Comparison of ENCODE assay signal across 29 cellular contexts in the genomic region with DNA sequence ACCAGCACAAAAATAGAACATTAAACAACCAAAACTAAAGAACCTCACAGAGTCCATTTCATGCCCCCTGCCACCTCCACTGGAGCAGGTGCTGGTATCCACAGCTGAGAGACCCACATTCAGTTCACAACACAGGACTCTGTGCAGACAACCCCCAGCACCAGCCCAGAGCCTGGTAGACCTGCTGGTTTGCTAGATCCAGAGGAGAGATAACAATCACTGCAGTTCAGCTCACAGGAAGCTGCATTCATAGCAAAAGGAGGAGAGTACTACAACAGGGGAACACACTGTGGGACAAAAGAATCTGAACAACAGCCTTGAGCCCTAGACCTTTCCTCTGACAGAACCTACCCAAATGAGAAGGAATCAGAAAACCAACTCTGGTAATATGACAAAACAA.
"Had no signal": no experiment of that assay in that cellular context is flagged by ENCODE, and none has a peak within 500 bp of the region (broad histone marks: within the 10 kb centered on the region; RNA-seq: fewer than 3 reads in every experiment).

No MANE protein-coding gene starts in this region.

- H3K9ac ChIP-seq: parathyroid adenoma had no signal

- H3K27me3 ChIP-seq: gastrocnemius medialis, uterus had no signal

- H3K4me3 ChIP-seq: gastrocnemius medialis, psoas muscle, sigmoid colon, uterus had no signal

- H3K27ac ChIP-seq: gastrocnemius medialis, parathyroid adenoma, psoas muscle, sigmoid colon, uterus, VCaP had no signal

- FAIRE-seq: colon, endometrium, kidney, small intestine had no signal

- H3K4me1 ChIP-seq: gastrocnemius medialis, parathyroid adenoma, psoas muscle, sigmoid colon, uterus had no signal

- H3K36me3 ChIP-seq: gastrocnemius medialis, sigmoid colon, uterus had no signal

- H2AFZ ChIP-seq: parathyroid adenoma had no signal

- ATAC-seq: activated CD4-positive, CD25-positive, alpha-beta regulatory T cell treated with anti-CD3 and anti-CD28 coated beads, Interleukin-2, amount 50 U/mL, for 24 hours; gastrocnemius medialis; left colon; naive thymus-derived CD8-positive, alpha-beta T cell; psoas muscle; stimulated activated effector memory CD8-positive, alpha-beta T cell treated with anti-CD3 and anti-CD28 coated beads, Interleukin-12 subunit alpha, Interleukin-12 subunit beta, amount 100 ng/mL, for 72 hours; stimulated activated naive CD8-positive, alpha-beta T cell treated with anti-CD3 and anti-CD28 coated beads, Interleukin-15, amount 100 ng/mL, for 72 hours; T-helper 17 cell had no signal

- H3K9me3 ChIP-seq: gastrocnemius medialis, psoas muscle, sigmoid colon, uterus had no signal

- H3K79me2 ChIP-seq: parathyroid adenoma had no signal

- DNase-seq: activated CD4-positive, alpha-beta T cell treated with anti-CD3 and anti-CD28 coated beads for 48 hours; activated CD4-positive, alpha-beta T cell treated with anti-CD3 and anti-CD28 coated beads, Interleukin-2, amount 50 U/mL, for 48 hours; activated CD8-positive, alpha-beta memory T cell treated with anti-CD3 and anti-CD28 coated beads for 24 hours; activated effector memory CD4-positive, alpha-beta T cell treated with Interleukin-2 at 50 U/mL for 16 hours; activated naive CD4-positive, alpha-beta T cell treated with Interleukin-2 at 50 U/mL for 16 hours; anterior cingulate cortex; dermis blood vessel endothelial cell; effector CD4-positive, alpha-beta T cell; gastrocnemius medialis; glutamatergic neuron; kidney; left colon; naive thymus-derived CD8-positive, alpha-beta T cell; occipital lobe; psoas muscle; sigmoid colon; small intestine; stimulated activated CD4-positive, alpha-beta T cell treated with anti-CD3 and anti-CD28 coated beads, Interleukin-4, amount 100 ng/mL, for 24 hours; stimulated activated naive CD8-positive, alpha-beta T cell treated with anti-CD3 and anti-CD28 coated beads, Interleukin-15, amount 100 ng/mL, for 72 hours; substantia nigra; T-helper 17 cell; T1000; uterus had no signal
